ENCODE assay signal across 8 cellular contexts in genomic region chr1:235864965-235865525, GRCh38. TPM values are rescaled to one million over a fixed set of nuclear protein-coding genes. Genes with fewer than 3 reads are reported as not detected.
DNase-seq lines count a peak whose midpoint lies in the region; ATAC-seq and TF ChIP-seq lines count a peak whose summit lies in the region.

No MANE protein-coding gene starts in this region.

- intact Hi-C loops in PC-9 (cut with micrococcal nuclease; ENCODE audit: unreplicated experiment), result no loop called here

- H3K9me3 ChIP-seq in PC-9 (ENCODE audit: insufficient read depth, low read depth) (no peaks in the 10 kb centered on the region), skeletal muscle satellite cell (replicated peaks; ENCODE audit: low read length) (no peaks in the 10 kb centered on the region), MG63 (no peaks in the 10 kb centered on the region)

- no peaks in the 10 kb centered on the region for H4K20me1 ChIP-seq in PC-9 (ENCODE audit: insufficient read depth)

- BruUV-seq in PC-9 (replicated peaks; lab: Mats Ljungman, UMichigan), result no TSS peak

- TF ChIP-seq CTCF in PC-9 (conservative IDR thresholded peaks at IDR 0.05) (no peak), fibroblast of mammary gland (conservative IDR thresholded peaks at IDR 0.05; ENCODE audit: control insufficient read depth, insufficient read depth, low read depth, low read length) (no peak)

- H3K27ac ChIP-seq in PC-9, result no peak overlapping the region

- H3K4me3 ChIP-seq in GM08714 (ENCODE audit: low read length), result peak overlapping the region; percentile 16; the same call in 1 of the 2 replicates
- H3K4me3 ChIP-seq in PC-9, result no peak overlapping the region
- H3K4me3 ChIP-seq in fibroblast of mammary gland (ENCODE audit: control insufficient read depth, low read depth, low read length), result peak overlapping the region; percentile 89
- peak overlapping the region; percentile 63 for H3K4me3 ChIP-seq in skeletal muscle satellite cell (ENCODE audit: low read length)
- no peak overlapping the region; the same call in 1 of the 2 replicates for H3K4me3 ChIP-seq in MG63

- no peak overlapping the region for H2AFZ ChIP-seq in PC-9

- peaks cover 19% of the 10 kb centered on the region for H3K4me1 ChIP-seq in PC-9 (replicated peaks; ENCODE audit: insufficient read depth)
- peaks cover 27% of the 10 kb centered on the region for H3K4me1 ChIP-seq in skeletal muscle satellite cell (ENCODE audit: control insufficient read depth, insufficient read depth, low read length)

- H3K4me2 ChIP-seq in PC-9 (peak overlapping the region; percentile 80), skeletal muscle satellite cell (ENCODE audit: low read length) (peak overlapping the region; percentile 94)

- no peaks in the 10 kb centered on the region for H3K9me2 ChIP-seq in PC-9 (ENCODE audit: insufficient read depth)

- ATAC-seq in GM18867 (IDR thresholded peaks at IDR 0.05; ENCODE audit: unreplicated experiment), result no peak

- DNase-seq in PC-9 (no peak), fibroblast of mammary gland (ENCODE audit: low read depth) (peak; percentile 24), MG63 (no peak), inferior parietal cortex (ENCODE audit: extremely low spot score) (no peak)
- no peak for DNase-seq in stimulated activated CD4-positive, alpha-beta T cell treated with anti-CD3 and anti-CD28 coated beads, Interleukin-12 subunit alpha, Interleukin-12 subunit beta, amount 100 ng/mL, for 4 hours

- CTCF ChIA-PET in PC-9 (lab: Charles Lee), result interaction anchor here (0.9 to 2.6 kb wide), 4 partner anchors 44 to 107 kb away, joined by 4 to 22 read pairs (median 6); no protein-coding TSS in a partner anchor

- peak overlapping the region; percentile 96 for H3K9ac ChIP-seq in skeletal muscle satellite cell (ENCODE audit: low read depth, low read length)

- H3K79me2 ChIP-seq in PC-9 (ENCODE audit: low read depth), result peaks cover 23% of the 10 kb centered on the region; the same call in 1 of the 2 replicates

- H3K36me3 ChIP-seq in PC-9 (ENCODE audit: low read depth) (no peaks in the 10 kb centered on the region), skeletal muscle satellite cell (ENCODE audit: insufficient read depth, low read length) (no peaks in the 10 kb centered on the region), MG63 (no peaks in the 10 kb centered on the region)

- H3K27me3 ChIP-seq in PC-9 (ENCODE audit: insufficient read depth, low read depth) (no peaks in the 10 kb centered on the region), skeletal muscle satellite cell (ENCODE audit: control insufficient read depth, insufficient read depth, low read length) (no peaks in the 10 kb centered on the region), MG63 (no peaks in the 10 kb centered on the region)

- POLR2A ChIA-PET in PC-9 (lab: Charles Lee; ENCODE audit: unreplicated experiment), result interaction anchor here (0.5 to 0.6 kb wide), 2 partner anchors 53 to 79 kb away, joined by 3 to 5 read pairs; no protein-coding TSS in a partner anchor

- peaks cover 8% of the 10 kb centered on the region; the same call in 1 of the 2 replicates for H3F3A ChIP-seq in PC-9 (ENCODE audit: insufficient read depth, low read depth)

RNA-seq across cellular contexts. Expression of gene LYST, which starts 1.7 kb away (rescaled TPM):
- total RNA-seq in PC-9 (2021), result 13.6 and 14.1 TPM in 2 replicates
- 25.3 and 26.4 TPM in 2 replicates for total RNA-seq in skeletal muscle satellite cell (2012; rRNA removed)
- total RNA-seq in MG63 (2014; rRNA removed; shearing (Covaris generic); ENCODE audit: low replicate concordance), result 7.0 and 7.8 TPM in 2 replicates

Comparison
In these comparisons a context has a peak if more than half of its experiments do, and no peak if none do; other contexts are left out.
1. H3K4me3 ChIP-seq: peak in GM08714 (single experiment), fibroblast of mammary gland (single experiment) and skeletal muscle satellite cell (single experiment); none in PC-9 (single experiment) and MG63 (single experiment).